8 cellular contexts compared by ENCODE assay signal in genomic region chr4:52052475-52052780, GRCh38. TPM values are rescaled to one million over a fixed set of nuclear protein-coding genes. Genes with fewer than 3 reads are reported as not detected.
DNase-seq lines count a peak whose midpoint lies in the region; ATAC-seq, FAIRE-seq and TF ChIP-seq lines count a peak whose summit lies in the region.

No MANE protein-coding gene starts in this region.

- TF ChIP-seq EP300 in HepG2 (IDR thresholded peaks at IDR 0.05; ENCODE audit: low read depth in 2 of 2, low read length in 2 of 2), result 0 out of 4 replicates have a peak, but pooled peaks of 1 of the 2 experiments have one; percentile 34
- TF ChIP-seq EP300 in HepG2 (CRISPR knock-in tag; IDR thresholded peaks at IDR 0.05; ENCODE audit: borderline replicate concordance), result no peak

- no TSS peak for BruUV-seq in HepG2 (replicated peaks; lab: Mats Ljungman, UMichigan)

- no peak for TF ChIP-seq POLR2A in HepG2 (IDR thresholded peaks at IDR 0.05; ENCODE audit: insufficient read depth in 1 of 2, low read depth in 2 of 2, low read length in 2 of 2)

- H3K27ac ChIP-seq in ascending aorta, result peak overlapping the region; percentile 73 to 77
- H3K27ac ChIP-seq in HepG2 (ENCODE audit: extremely low read length, insufficient read depth, low read length), result peak overlapping the region; percentile 64

- H3K36me3 ChIP-seq in ascending aorta (no peaks in the 10 kb centered on the region), HepG2 (replicated peaks in 1 of 2; ENCODE audit: control insufficient read depth in 1 of 2, insufficient read depth in 2 of 2, low read length in 2 of 2) (no peaks in the 10 kb centered on the region)

- peak overlapping the region; percentile 65 to 82 for H3K4me3 ChIP-seq in ascending aorta
- H3K4me3 ChIP-seq in HepG2 (replicated peaks in 1 of 3; ENCODE audit: insufficient read depth in 1 of 3, low read depth in 2 of 3, low read length in 3 of 3), result peak overlapping the region; percentile 70 to 86 (median 81)

- in situ Hi-C loops in HepG2 (cut with HindIII; ENCODE audit: extremely low pct_ligation_motif_present, low pct_unique_long_range_greater_than_20kb), result no loop called here

- peak overlapping the region; percentile 65 for H2AFZ ChIP-seq in HepG2 (ENCODE audit: low read length)

- no peaks in the 10 kb centered on the region for H4K20me1 ChIP-seq in HepG2 (ENCODE audit: insufficient read depth, low read length)

- H3K4me2 ChIP-seq in HepG2 (ENCODE audit: low read depth, low read length), result peak overlapping the region; percentile 84

- POLR2A ChIA-PET in HepG2 (lab: Yijun Ruan, JAX), result interaction anchor here (1.4 to 1.9 kb wide), 3 partner anchors 15 to 210 kb away, joined by 6 to 13 read pairs (median 11); partner anchors contain the start of genes DCUN1D4 and SGCB

- H3K9ac ChIP-seq in HepG2 (ENCODE audit: insufficient read depth, low read depth, low read length), result peak overlapping the region; percentile 73; the same call in 1 of the 2 replicates

- no peak for TF ChIP-seq RAD21 in HepG2 (CRISPR knock-in tag; IDR thresholded peaks at IDR 0.05)

- CTCF ChIA-PET in HepG2 (lab: Yijun Ruan, JAX; ENCODE audit: low intra/inter-chr PET ratio, low total read pairs), result no interaction called here

- no peaks in the 10 kb centered on the region for H3K27me3 ChIP-seq in ascending aorta
- no peaks in the 10 kb centered on the region; a peak in 1 of 5 replicates for H3K27me3 ChIP-seq in HepG2 (ENCODE audit: control insufficient read depth in 1 of 2, insufficient read depth in 2 of 2, low read length in 2 of 2)

- ATAC-seq in GM18519 (IDR thresholded peaks at IDR 0.05; ENCODE audit: low FRiP score, unreplicated experiment) (peak; percentile 69), HG02678 (IDR thresholded peaks at IDR 0.05; ENCODE audit: unreplicated experiment) (peak; percentile 54), HepG2 (peak; percentile 34)

- DNase-seq in ascending aorta (ENCODE audit: low spot score in 2 of 2) (peak in 1 of 2 donors; percentile 61), HepG2 (ENCODE audit: low spot score) (peak; percentile 54), ureter (ENCODE audit: low spot score) (no peak), NCI-H526 treated with DMSO at 0.1 percent for 48 hours (lab: John Stamatoyannopoulos, UW) (no peak), urothelium cell line (ENCODE audit: low spot score) (no peak), SHP77 treated with DMSO at 0.1 percent for 48 hours (lab: John Stamatoyannopoulos, UW) (no peak)

- WGBS in HepG2 (ENCODE audit: low lambda C conversion rate), result 2% methylated on average over 7 of the region's 7 CpGs

- FAIRE-seq in HepG2 (lab: Jason Lieb, UNC) (peak; percentile 57), urothelium cell line (lab: Jason Lieb, UNC) (no peak)

- H3K79me2 ChIP-seq in HepG2 (ENCODE audit: insufficient read depth, low read length), result no peaks in the 10 kb centered on the region

- H3K4me1 ChIP-seq in ascending aorta, result no peaks in the 10 kb centered on the region
- peaks cover 21% of the 10 kb centered on the region for H3K4me1 ChIP-seq in HepG2 (ENCODE audit: insufficient read depth, low read length)

- H3K9me3 ChIP-seq in ascending aorta (no peaks in the 10 kb centered on the region), HepG2 (ENCODE audit: low read length) (no peaks in the 10 kb centered on the region)

- TF ChIP-seq CTCF in ascending aorta (IDR thresholded peaks at IDR 0.05) (no peak), HepG2 (CRISPR knock-in tag; IDR thresholded peaks at IDR 0.05) (no peak)

- intact Hi-C loops in ascending aorta (cut with DNase I), result loop anchor here (5.0 to 10.0 kb wide), 2 partner anchors 210 to 662 kb away; partner anchors contain the start of gene DCUN1D4
- intact Hi-C loops in HepG2 (cut with micrococcal nuclease; ENCODE audit: unreplicated experiment), result no loop called here

TF ChIP-seq in HepG2, 621 proteins besides CTCF, POLR2A, EP300 and RAD21 (continues in another document):
- TF ChIP-seq ZNF20 (CRISPR knock-in tag; IDR thresholded peaks at IDR 0.05), result no peak
- 0 out of 2 replicates have a peak, but pooled peaks have one; percentile 20 for TF ChIP-seq CC2D1A (CRISPR knock-in tag; IDR thresholded peaks at IDR 0.05)
- TF ChIP-seq ZNF333 (CRISPR knock-in tag; IDR thresholded peaks at IDR 0.05; ENCODE audit: borderline replicate concordance), result no peak

RNA-seq across cellular contexts. Expression of gene SPATA18, which starts 1.3 kb away (rescaled TPM):
- total RNA-seq in ascending aorta (0.32 TPM), HepG2 (2016; rRNA removed; fragmentation: Illumina TruSeq; extraction: Trizol) (13.2 and 13.9 TPM in 2 replicates), ureter (12.4 TPM)
- 4.8 and 6.6 TPM in 2 replicates for total RNA-seq in HepG2 (2016; cell fraction: cytosol; rRNA removed; fragmentation: Illumina TruSeq; extraction: Trizol; ENCODE audit: low read depth)
- 9.8 and 14.0 TPM in 2 replicates for total RNA-seq in HepG2 (2016; cell fraction: insoluble cytoplasmic fraction; rRNA removed; fragmentation: Illumina TruSeq; extraction: Trizol)
- 16.0 and 20.5 TPM in 2 replicates for total RNA-seq in HepG2 (2016; cell fraction: membrane; rRNA removed; fragmentation: Illumina TruSeq; extraction: Trizol)
- 14.8 and 16.2 TPM in 2 replicates for total RNA-seq in HepG2 (2016; cell fraction: nucleus; rRNA removed; fragmentation: Illumina TruSeq; extraction: Trizol)
- polyA plus RNA-seq in HepG2 (2011; rRNA removed), result 4.8 and 5.7 TPM in 2 replicates
- 3.6 and 6.1 TPM in 2 replicates for polyA plus RNA-seq in HepG2 (2011; cell fraction: cytosol; rRNA removed)
- 13.3 and 14.1 TPM in 2 replicates for polyA plus RNA-seq in HepG2 (2011; cell fraction: nucleus; rRNA removed)
- polyA plus RNA-seq in HepG2 (2012), result 4.7 and 4.8 TPM in 2 replicates
- 4.7 and 7.2 TPM in 2 replicates for polyA plus RNA-seq in HepG2 (2016; cell fraction: cytosol; fragmentation: Illumina TruSeq; extraction: Trizol; ENCODE audit: low read depth)
- 12.3 and 13.4 TPM in 2 replicates for polyA plus RNA-seq in HepG2 (2016; cell fraction: insoluble cytoplasmic fraction; fragmentation: Illumina TruSeq; extraction: Trizol; ENCODE audit: low read depth)
- polyA plus RNA-seq in HepG2 (2016; cell fraction: membrane; fragmentation: Illumina TruSeq; extraction: Trizol; ENCODE audit: low read depth), result 14.2 and 14.4 TPM in 2 replicates
- 17.6 and 20.5 TPM in 2 replicates for polyA plus RNA-seq in HepG2 (2016; cell fraction: nucleus; fragmentation: Illumina TruSeq; extraction: Trizol; ENCODE audit: insufficient read depth, low read depth)
- 9.1 TPM in 1 of 2 replicates, not detected in the other for polyA minus RNA-seq in HepG2 (2011; rRNA and poly(A)+ RNA removed; ENCODE audit: low replicate concordance)
- 5.6 and 6.0 TPM in 2 replicates for polyA minus RNA-seq in HepG2 (2011; cell fraction: cytosol; rRNA and poly(A)+ RNA removed)
- polyA minus RNA-seq in HepG2 (2011; cell fraction: nucleus; rRNA and poly(A)+ RNA removed), result 14.0 and 14.2 TPM in 2 replicates

RNA-seq across cellular contexts. Expression of gene SGCB, which starts 14.3 kb away (rescaled TPM):
- total RNA-seq in ascending aorta (14.9 TPM), HepG2 (2016; rRNA removed; fragmentation: Illumina TruSeq; extraction: Trizol) (2.2 and 3.6 TPM in 2 replicates), ureter (29.4 TPM)
- total RNA-seq in HepG2 (2016; cell fraction: cytosol; rRNA removed; fragmentation: Illumina TruSeq; extraction: Trizol; ENCODE audit: low read depth), result 0.51 and 0.53 TPM in 2 replicates
- total RNA-seq in HepG2 (2016; cell fraction: insoluble cytoplasmic fraction; rRNA removed; fragmentation: Illumina TruSeq; extraction: Trizol), result 2.2 and 2.4 TPM in 2 replicates
- 1.5 and 2.0 TPM in 2 replicates for total RNA-seq in HepG2 (2016; cell fraction: membrane; rRNA removed; fragmentation: Illumina TruSeq; extraction: Trizol)
- total RNA-seq in HepG2 (2016; cell fraction: nucleus; rRNA removed; fragmentation: Illumina TruSeq; extraction: Trizol), result 3.3 and 4.9 TPM in 2 replicates
- 4.2 and 4.8 TPM in 2 replicates for polyA plus RNA-seq in HepG2 (2011; rRNA removed)
- 2.2 and 4.0 TPM in 2 replicates for polyA plus RNA-seq in HepG2 (2011; cell fraction: cytosol; rRNA removed)
- 1.1 and 1.5 TPM in 2 replicates for polyA plus RNA-seq in HepG2 (2011; cell fraction: nucleus; rRNA removed)
- polyA plus RNA-seq in HepG2 (2012), result 6.2 and 8.0 TPM in 2 replicates
- 1.9 TPM in 2 replicates for polyA plus RNA-seq in HepG2 (2016; cell fraction: cytosol; fragmentation: Illumina TruSeq; extraction: Trizol; ENCODE audit: low read depth)
- polyA plus RNA-seq in HepG2 (2016; cell fraction: insoluble cytoplasmic fraction; fragmentation: Illumina TruSeq; extraction: Trizol; ENCODE audit: low read depth), result 4.5 and 5.5 TPM in 2 replicates
- polyA plus RNA-seq in HepG2 (2016; cell fraction: membrane; fragmentation: Illumina TruSeq; extraction: Trizol; ENCODE audit: low read depth), result 1.5 and 2.5 TPM in 2 replicates
- 6.1 and 8.2 TPM in 2 replicates for polyA plus RNA-seq in HepG2 (2016; cell fraction: nucleus; fragmentation: Illumina TruSeq; extraction: Trizol; ENCODE audit: insufficient read depth, low read depth)
- polyA minus RNA-seq in HepG2 (2011; rRNA and poly(A)+ RNA removed; ENCODE audit: low replicate concordance), result 1.4 and 1.8 TPM in 2 replicates
- 3.1 and 3.4 TPM in 2 replicates for polyA minus RNA-seq in HepG2 (2011; cell fraction: cytosol; rRNA and poly(A)+ RNA removed)
- polyA minus RNA-seq in HepG2 (2011; cell fraction: nucleus; rRNA and poly(A)+ RNA removed), result 2.9 and 3.0 TPM in 2 replicates

RNA-seq across cellular contexts. Expression of gene LRRC66, which starts 32.3 kb away (rescaled TPM):
- total RNA-seq in ascending aorta, result 8.5 TPM
- not detected in 2 replicates for total RNA-seq in HepG2 (2016; rRNA removed; fragmentation: Illumina TruSeq; extraction: Trizol)
- not detected in 2 replicates for total RNA-seq in HepG2 (2016; cell fraction: cytosol; rRNA removed; fragmentation: Illumina TruSeq; extraction: Trizol; ENCODE audit: low read depth)
- total RNA-seq in HepG2 (2016; cell fraction: insoluble cytoplasmic fraction; rRNA removed; fragmentation: Illumina TruSeq; extraction: Trizol), result 0.02 TPM in 1 of 2 replicates, not detected in the other
- total RNA-seq in HepG2 (2016; cell fraction: membrane; rRNA removed; fragmentation: Illumina TruSeq; extraction: Trizol), result not detected in 2 replicates
- 0.09 TPM in 1 of 2 replicates, not detected in the other for total RNA-seq in HepG2 (2016; cell fraction: nucleus; rRNA removed; fragmentation: Illumina TruSeq; extraction: Trizol)
- polyA plus RNA-seq in HepG2 (2011; rRNA removed), result 0.03 TPM in 1 of 2 replicates, not detected in the other
- polyA plus RNA-seq in HepG2 (2011; cell fraction: cytosol; rRNA removed), result 0.01 and 0.03 TPM in 2 replicates
- polyA plus RNA-seq in HepG2 (2011; cell fraction: nucleus; rRNA removed), result 0.07 TPM in 1 of 2 replicates, not detected in the other
- polyA plus RNA-seq in HepG2 (2012), result 0.04 TPM in 1 of 2 replicates, not detected in the other
- polyA plus RNA-seq in HepG2 (2016; cell fraction: cytosol; fragmentation: Illumina TruSeq; extraction: Trizol; ENCODE audit: low read depth), result not detected in 2 replicates
- polyA plus RNA-seq in HepG2 (2016; cell fraction: insoluble cytoplasmic fraction; fragmentation: Illumina TruSeq; extraction: Trizol; ENCODE audit: low read depth), result not detected in 2 replicates
- not detected in 2 replicates for polyA plus RNA-seq in HepG2 (2016; cell fraction: membrane; fragmentation: Illumina TruSeq; extraction: Trizol; ENCODE audit: low read depth)
- 0.13 TPM in 1 of 2 replicates, not detected in the other for polyA plus RNA-seq in HepG2 (2016; cell fraction: nucleus; fragmentation: Illumina TruSeq; extraction: Trizol; ENCODE audit: insufficient read depth, low read depth)
- 0.12 TPM in 1 of 2 replicates, not detected in the other for polyA minus RNA-seq in HepG2 (2011; rRNA and poly(A)+ RNA removed; ENCODE audit: low replicate concordance)
- polyA minus RNA-seq in HepG2 (2011; cell fraction: cytosol; rRNA and poly(A)+ RNA removed), result not detected in 2 replicates
- 0.26 TPM in 1 of 2 replicates, not detected in the other for polyA minus RNA-seq in HepG2 (2011; cell fraction: nucleus; rRNA and poly(A)+ RNA removed)
- 0.29 TPM for total RNA-seq in ureter
